ENCODE assay signal across 20 cellular contexts in the genomic region with DNA sequence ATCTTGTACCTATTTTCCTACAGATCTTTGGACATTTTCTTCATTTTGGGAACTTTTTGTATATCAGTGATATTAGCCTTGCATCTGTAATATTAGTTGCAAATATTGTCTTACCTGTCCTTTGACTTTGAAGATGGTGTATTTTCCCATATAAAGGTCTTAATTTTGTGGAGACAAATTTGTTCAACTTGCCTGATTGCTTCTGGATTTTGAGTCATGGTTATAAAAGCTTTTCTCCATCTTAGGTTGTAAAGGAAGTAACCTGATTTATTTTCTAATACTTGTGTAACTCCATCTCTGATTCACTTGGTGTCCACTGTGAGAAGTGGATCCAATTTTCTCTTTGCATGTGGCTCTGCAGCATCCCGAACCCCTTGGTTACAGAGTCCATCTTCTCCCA.
A peak's percentile ranks its signal among the peaks of the same experiment; 100 is the strongest.
DNase-seq lines count a peak whose midpoint lies in the region; ATAC-seq and TF ChIP-seq lines count a peak whose summit lies in the region.
"Had no signal": no experiment of that assay in that cellular context is flagged by ENCODE, and none has a peak within 500 bp of the region (broad histone marks: within the 10 kb centered on the region; RNA-seq: fewer than 3 reads in every experiment).

No MANE protein-coding gene starts in this region.

- CTCF ChIA-PET in MCF 10A (lab: Yijun Ruan, JAX), result interaction anchor here (1.6 kb wide), 1 partner anchor 201 kb away, joined by 4 read pairs; no protein-coding TSS in a partner anchor
- CTCF ChIA-PET in mammary epithelial cell (lab: Charles Lee; ENCODE audit: low non-redundant PET), result no interaction called here

- DNase-seq in MCF 10A (ENCODE audit: unreplicated experiment), result no peak
- DNase-seq in mammary epithelial cell, result no peak
- DNase-seq in adrenal gland, result peak in 3 of 7 donors; percentile 11 to 21 (median 12)
- DNase-seq in kidney tubule cell (ENCODE audit: low spot score), result peak; percentile 66
- no peak for DNase-seq in SIG-M5 (lab: John Stamatoyannopoulos, UW)
- no peak for DNase-seq in type B pancreatic cell (ENCODE audit: extremely low spot score, unreplicated experiment)
- DNase-seq: 8988T; CD8-positive, alpha-beta memory T cell; DMS79 treated with DMSO at 0.1 percent for 48 hours; GDM1; NCI-H1092; NCI-H146; NCI-H2081; NCI-H774 had no signal

- H3K9ac ChIP-seq in mammary epithelial cell (ENCODE audit: insufficient read depth, low read length), result no peak overlapping the region
- H3K9ac ChIP-seq: KMS-11 had no signal

- H3K27me3 ChIP-seq in mammary epithelial cell (ENCODE audit: insufficient read depth, low read length), result no peaks in the 10 kb centered on the region
- no peaks in the 10 kb centered on the region for H3K27me3 ChIP-seq in adrenal gland
- H3K27me3 ChIP-seq: MG63, SJSA1 had no signal

- H3K9me3 Mint-ChIP-seq in MCF 10A (ENCODE audit: unreplicated experiment) (peaks cover 8% of the 10 kb centered on the region), type B pancreatic cell (no peaks in the 10 kb centered on the region)
- H3K9me3 Mint-ChIP-seq: CD8-positive, alpha-beta memory T cell had no signal

- peaks cover 26% of the 10 kb centered on the region for H3K4me1 ChIP-seq in mammary epithelial cell (ENCODE audit: insufficient read depth, low read length)
- peaks cover 24 to 29% of the 10 kb centered on the region in 2 donors for H3K4me1 ChIP-seq in adrenal gland (replicated peaks in 1 of 2)
- H3K4me1 ChIP-seq: SJSA1 had no signal

- H3K27ac Mint-ChIP-seq in MCF 10A (ENCODE audit: low read depth, unreplicated experiment), result peak overlapping the region; percentile 72
- no peak overlapping the region for H3K27ac Mint-ChIP-seq in type B pancreatic cell
- H3K27ac Mint-ChIP-seq: CD8-positive, alpha-beta memory T cell had no signal

- H3K4me1 Mint-ChIP-seq in MCF 10A (ENCODE audit: insufficient read depth, unreplicated experiment), result peaks cover 20% of the 10 kb centered on the region
- H3K4me1 Mint-ChIP-seq in type B pancreatic cell (ENCODE audit: unreplicated experiment), result peaks cover 5% of the 10 kb centered on the region

- H3K4me2 ChIP-seq in mammary epithelial cell (ENCODE audit: insufficient read depth, low read depth, low read length), result no peak overlapping the region
- H3K4me2 ChIP-seq: KMS-11 had no signal

- H3K36me3 Mint-ChIP-seq in MCF 10A (ENCODE audit: insufficient read depth, unreplicated experiment), result no peaks in the 10 kb centered on the region
- H3K36me3 Mint-ChIP-seq in type B pancreatic cell, result no peaks in the 10 kb centered on the region
- H3K36me3 Mint-ChIP-seq: CD8-positive, alpha-beta memory T cell had no signal

- H3K4me3 ChIP-seq in mammary epithelial cell (replicated peaks in 1 of 3; ENCODE audit: insufficient read depth in 1 of 3, low read depth in 2 of 3, low read length in 3 of 3) (no peak overlapping the region), adrenal gland (no peak overlapping the region)
- H3K4me3 ChIP-seq: GM12878, MG63, SJSA1 had no signal

- H3K4me3 Mint-ChIP-seq in MCF 10A (ENCODE audit: unreplicated experiment) (no peak overlapping the region), type B pancreatic cell (no peak overlapping the region)

- BruUV-seq in MCF 10A (replicated peaks; lab: Mats Ljungman, UMichigan) (no TSS peak), mammary epithelial cell (replicated peaks; lab: Mats Ljungman, UMichigan) (no TSS peak)

- no peak for TF ChIP-seq POLR2A in adrenal gland (IDR thresholded peaks at IDR 0.05)

- dilution Hi-C loops in mammary epithelial cell (cut with HindIII; ENCODE audit: low sequenced_read_pairs), result loop anchor here (10.0 kb wide), 2 partner anchors 197 to 237 kb away; a partner anchor contains a TSS

- ATAC-seq in GM21723 (IDR thresholded peaks at IDR 0.05; ENCODE audit: unreplicated experiment) (no peak), HG02981 (IDR thresholded peaks at IDR 0.05; ENCODE audit: unreplicated experiment) (no peak)
- ATAC-seq: GM12878 had no signal

- WGBS in mammary epithelial cell (ENCODE audit: low coverage, missing lambda C conversion rate), result 33% methylated on average over 1 of the region's 1 CpG
- 73 to 96% (median 84%) methylated on average over 1 of the region's 1 CpG for WGBS in adrenal gland, 4 donors

- H4K20me1 ChIP-seq in mammary epithelial cell (ENCODE audit: insufficient read depth, low read length), result no peaks in the 10 kb centered on the region

- H2AFZ ChIP-seq in mammary epithelial cell (ENCODE audit: low read depth, low read length), result no peak overlapping the region

- intact Hi-C loops in MCF 10A (cut with micrococcal nuclease) (no loop called here), mammary epithelial cell (cut with micrococcal nuclease) (no loop called here), adrenal gland (cut with DNase I) (no loop called here)

- no peaks in the 10 kb centered on the region for H3K9me3 ChIP-seq in mammary epithelial cell (replicated peaks; ENCODE audit: insufficient read depth, low read length)
- H3K9me3 ChIP-seq in adrenal gland (replicated peaks in 1 of 3), result no peaks in the 10 kb centered on the region
- H3K9me3 ChIP-seq: MG63, SJSA1 had no signal

- no peak for TF ChIP-seq CTCF in MCF 10A (IDR thresholded peaks at IDR 0.05; ENCODE audit: unreplicated experiment)
- TF ChIP-seq CTCF in mammary epithelial cell (conservative IDR thresholded peaks at IDR 0.05 in 1 of 2, IDR thresholded peaks at IDR 0.05 in 1 of 2; ENCODE audit: extremely low read depth in 1 of 2, insufficient read depth in 1 of 2, low read depth in 1 of 2, low read length in 2 of 2), result no peak
- no peak for TF ChIP-seq CTCF in adrenal gland (IDR thresholded peaks at IDR 0.05)
- no peak for TF ChIP-seq CTCF in type B pancreatic cell (conservative IDR thresholded peaks at IDR 0.05)

- in situ Hi-C loops in mammary epithelial cell (cut with MboI; ENCODE audit: low sequenced_read_pairs in 2 of 2), result no loop called here

- POLR2A ChIA-PET in MCF 10A (lab: Yijun Ruan, JAX), result interaction anchor here (0.8 to 0.9 kb wide), 2 partner anchors 11 to 132 kb away, joined by 3 read pairs; no protein-coding TSS in a partner anchor

- H3K27me3 Mint-ChIP-seq in MCF 10A (ENCODE audit: insufficient read depth, unreplicated experiment) (peaks cover 15% of the 10 kb centered on the region), type B pancreatic cell (peaks cover 8% of the 10 kb centered on the region)

- H3K79me2 ChIP-seq in mammary epithelial cell (ENCODE audit: insufficient read depth, low read length), result no peaks in the 10 kb centered on the region

- H3K27ac ChIP-seq in mammary epithelial cell (ENCODE audit: insufficient read depth, low read depth, low read length), result no peak overlapping the region
- peak overlapping the region in 4 of 5 donors; percentile 79 to 89 (median 86) for H3K27ac ChIP-seq in adrenal gland
- H3K27ac ChIP-seq: KMS-11, SJSA1 had no signal

- H3K36me3 ChIP-seq in mammary epithelial cell (ENCODE audit: insufficient read depth, low read length) (no peaks in the 10 kb centered on the region), adrenal gland (replicated peaks in 1 of 2) (no peaks in the 10 kb centered on the region)
- H3K36me3 ChIP-seq: MG63, SJSA1 had no signal
